ENCODE assay signal across 10 cellular contexts in genomic region chr6:20255428-20255827, GRCh38.
"Had no signal": no experiment of that assay in that cellular context is flagged by ENCODE, and none has a peak within 500 bp of the region (broad histone marks: within the 10 kb centered on the region; RNA-seq: fewer than 3 reads in every experiment).

No MANE protein-coding gene starts in this region.

- H3K27ac ChIP-seq: GM23248 had no signal

- FAIRE-seq: H1, H54 had no signal

- H3K4me1 ChIP-seq: HAP-1 had no signal

- H3K4me2 ChIP-seq: GM23338 had no signal

- H3K4me3 ChIP-seq: GM23248, GM23338, HAP-1 had no signal

- H3K36me3 ChIP-seq: HAP-1 had no signal

- H3K9ac ChIP-seq: GM23248 had no signal

- H2AFZ ChIP-seq: GM23248, GM23338 had no signal

- ATAC-seq: GM23338 had no signal

- DNase-seq: GM23248, GOT3, H7, H9, HCEC 1CT, HFFc6 had no signal

- H3K9me3 ChIP-seq: HAP-1 had no signal
